8 cellular contexts compared by ENCODE assay signal in the genomic region with DNA sequence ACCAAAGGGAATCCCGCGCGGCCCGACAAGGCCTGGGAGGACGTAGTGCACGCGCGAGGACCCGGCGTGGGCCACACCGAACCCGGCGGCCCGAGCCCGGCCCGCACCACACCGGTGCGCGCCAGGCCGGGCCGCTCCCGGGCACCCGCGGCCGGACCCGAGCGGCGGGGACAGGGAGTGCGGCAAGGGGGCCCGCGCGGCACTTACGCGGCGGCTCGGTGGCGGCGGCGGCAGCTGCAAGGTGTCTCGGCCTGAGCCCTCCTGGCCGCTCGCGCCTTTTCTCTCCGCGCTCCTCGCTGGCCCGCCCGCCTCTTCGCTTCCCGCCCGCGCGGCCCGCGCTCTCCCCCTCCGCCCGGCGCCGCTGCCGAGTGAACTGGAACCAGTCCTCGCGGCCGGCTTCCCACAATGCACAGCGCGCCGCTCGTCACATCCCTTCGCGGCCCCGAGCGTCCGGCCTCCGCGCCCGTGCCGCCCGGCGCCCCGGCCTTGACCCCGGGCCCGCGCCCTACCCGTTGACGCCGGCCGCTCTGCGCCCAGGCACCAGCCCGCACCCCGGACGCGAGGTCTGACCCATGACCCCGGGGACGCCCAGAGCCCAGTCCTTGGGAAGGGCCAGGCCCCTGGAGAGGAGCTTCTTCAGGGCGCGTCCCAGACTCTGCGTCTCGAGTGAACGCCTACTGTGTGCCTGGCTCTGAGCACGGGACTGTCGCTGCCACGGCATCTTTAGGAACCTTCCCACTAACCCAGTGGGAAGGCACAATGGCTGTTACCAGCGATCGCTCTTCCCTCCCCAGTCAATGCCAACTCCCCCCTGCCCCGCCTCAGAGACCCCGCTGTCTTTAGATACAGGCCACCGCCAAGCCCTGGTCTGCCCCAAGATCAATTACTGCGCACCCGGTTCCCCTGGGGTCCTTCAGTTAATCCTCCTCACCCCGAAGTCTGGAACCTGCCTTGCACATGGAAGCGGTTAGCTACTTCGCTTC. TPM values are rescaled to one million over a fixed set of nuclear protein-coding genes. Genes with fewer than 3 reads are reported as not detected.
DNase-seq lines count a peak whose midpoint lies in the region; ATAC-seq and TF ChIP-seq lines count a peak whose summit lies in the region.

A gene (minus strand): TSS at position 377 of the 983 bp plus-strand sequence. CDS start 10,138 bp downstream, outside the sequence.

- peaks cover 0 to 12% (median 4%) of the 10 kb centered on the region in 4 donors for H3K4me1 ChIP-seq in right lobe of liver

- no peaks in the 10 kb centered on the region for H3K27me3 ChIP-seq in right lobe of liver

- TF ChIP-seq CTCF in AG09319 (IDR thresholded peaks at IDR 0.05; ENCODE audit: low read depth, low read length) (no peak), right lobe of liver (IDR thresholded peaks at IDR 0.05) (peak in 1 of 4 donors; percentile 16)

- peak; percentile 54 for DNase-seq in AG09319 (ENCODE audit: extremely low read depth, low read depth)
- DNase-seq in NCI-H526 treated with DMSO at 0.1 percent for 48 hours (lab: John Stamatoyannopoulos, UW) = peak; percentile 10
- DNase-seq in activated CD4-positive, alpha-beta T cell treated with anti-CD3 and anti-CD28 coated beads, Interleukin-2, amount 50 U/mL, for 4 hours = peak; percentile 73 to 76
- DNase-seq in dermis microvascular lymphatic vessel endothelial cell (ENCODE audit: low read depth in 2 of 2) = peak; percentile 57 to 89
- peak; percentile 93 to 94 (median 93) for DNase-seq in right lobe of liver
- DNase-seq in stimulated activated CD4-positive, alpha-beta T cell treated with anti-CD3 and anti-CD28 coated beads, Interleukin-4, amount 100 ng/mL, for 4 hours = peak; percentile 80 to 85

- H3K36me3 ChIP-seq in right lobe of liver = no peaks in the 10 kb centered on the region

- ATAC-seq in GM18873 (IDR thresholded peaks at IDR 0.05; ENCODE audit: low FRiP score, unreplicated experiment) (peak; percentile 76), HG03108 (IDR thresholded peaks at IDR 0.05; ENCODE audit: unreplicated experiment) (peak; percentile 82), right lobe of liver (peak; percentile 95 to 97 (median 96))

- peak; percentile 96 for TF ChIP-seq POLR2A in right lobe of liver (IDR thresholded peaks at IDR 0.05)

- peak within 1 kb of the TSS; percentile 81 to 91 (median 82) for H3K4me3 ChIP-seq in right lobe of liver

- H3K9me3 ChIP-seq in right lobe of liver = no peaks in the 10 kb centered on the region

- H3K27ac ChIP-seq in right lobe of liver = peak within 1 kb of the TSS; percentile 67 to 84 (median 69)

- 3% methylated on average over 14 of the region's 111 CpGs for WGBS in right lobe of liver (ENCODE audit: insufficient coverage, low coverage, low lambda C conversion rate, missing lambda C conversion rate)

- intact Hi-C loops in right lobe of liver (cut with DNase I) = no loop called here

RNA-seq across cellular contexts. Expression of the gene that starts here (rescaled TPM):
- 159 TPM in 2 replicates for total RNA-seq in dermis microvascular lymphatic vessel endothelial cell
- total RNA-seq in right lobe of liver = 100 to 1,000 TPM in 2 of 6 experiments, 10 to 100 TPM in 4; 40.0 to 113 (median 51.6) TPM

Comparison
In these comparisons a context has a peak if more than half of its experiments do, and no peak if none do; other contexts are left out.
1. Peak in every context shown above with its lines: DNase-seq, ATAC-seq, H3K4me3 ChIP-seq and H3K27ac ChIP-seq.
2. DNase-seq: peak in every context shown above with its lines; median percentile 93 in right lobe of liver; 82 in stimulated activated CD4-positive, alpha-beta T cell treated with anti-CD3 and anti-CD28 coated beads, Interleukin-4, amount 100 ng/mL, for 4 hours; 74 in activated CD4-positive, alpha-beta T cell treated with anti-CD3 and anti-CD28 coated beads, Interleukin-2, amount 50 U/mL, for 4 hours; 73 in dermis microvascular lymphatic vessel endothelial cell; 54 in AG09319; 10 in NCI-H526 treated with DMSO at 0.1 percent for 48 hours.